In the genomic region with DNA sequence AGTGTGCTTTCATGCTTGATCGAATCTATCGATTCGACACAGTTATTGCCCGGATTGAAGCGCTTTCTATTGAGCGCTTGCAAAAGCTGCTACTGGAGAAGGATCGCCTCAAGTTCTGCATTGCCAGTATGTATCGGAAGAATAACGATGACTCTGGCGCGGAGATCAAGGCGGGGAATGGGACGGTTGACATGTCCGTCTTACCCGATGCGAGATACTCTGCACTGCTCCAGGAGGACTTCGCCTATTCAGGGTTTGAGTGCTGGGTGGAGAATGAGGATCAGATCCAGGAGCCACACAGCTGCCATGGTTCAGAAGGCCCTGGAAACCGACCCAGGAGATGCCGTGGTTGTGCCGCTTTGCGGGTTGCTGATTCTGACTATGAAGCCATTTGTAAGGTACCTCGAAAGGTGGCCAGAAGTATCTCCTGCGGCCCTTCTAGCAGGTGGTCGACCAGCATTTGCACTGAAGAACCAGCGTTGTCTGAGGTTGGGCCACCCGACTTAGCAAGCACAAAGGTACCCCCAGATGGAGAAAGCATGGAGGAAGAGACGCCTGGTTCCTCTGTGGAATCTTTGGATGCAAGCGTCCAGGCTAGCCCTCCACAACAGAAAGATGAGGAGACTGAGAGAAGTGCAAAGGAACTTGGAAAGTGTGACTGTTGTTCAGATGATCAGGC, we compare ENCODE assay signal across 8 cellular contexts.
DNase-seq lines count a peak whose midpoint lies in the region; ATAC-seq and TF ChIP-seq lines count a peak whose summit lies in the region.
"Not testable (repeated sequence)": the region's sequence is repeated elsewhere in the genome, so short reads cannot be mapped to it uniquely, and the experiment has no call there.

No MANE protein-coding gene starts in this region.

- not testable (repeated sequence) for TF ChIP-seq EP300 in neural cell (conservative IDR thresholded peaks at IDR 0.05; ENCODE audit: poor library complexity, severe bottlenecking)

- H3K9me3 ChIP-seq in right cardiac atrium (ENCODE audit: control insufficient read depth, low read length); neural cell (ENCODE audit: low read length); subcutaneous abdominal adipose tissue (ENCODE audit: control insufficient read depth in 5 of 5, low read length in 5 of 5): not testable (repeated sequence)

- H2AFZ ChIP-seq in neural cell (ENCODE audit: low read depth, low read length): not testable (repeated sequence)

- not testable (repeated sequence) for TF ChIP-seq CTCF in cardiac fibroblast (IDR thresholded peaks at IDR 0.05; ENCODE audit: low read depth, low read length); neural cell (IDR thresholded peaks at IDR 0.05; ENCODE audit: poor library complexity, severe bottlenecking)

- WGBS in right cardiac atrium: 10% methylated on average over 24 of the region's 28 CpGs

- DNase-seq in DMS 273 treated with DMSO at 0.1 percent for 48 hours (lab: John Stamatoyannopoulos, UW) (peak; percentile 2), HCEC 1CT (peak; percentile 17), NCI-H1694 treated with DMSO at 0.1 percent for 48 hours (lab: John Stamatoyannopoulos, UW) (peak; percentile 8), cardiac fibroblast (ENCODE audit: low read depth in 2 of 2) (peak; percentile 14 to 43), right cardiac atrium (peak; percentile 15 to 48 (median 17))
- peak; percentile 8 for DNase-seq in activated CD4-positive, alpha-beta T cell treated with anti-CD3 and anti-CD28 coated beads for 1 hour

- not testable (repeated sequence) for H3K79me2 ChIP-seq in neural cell (replicated peaks; ENCODE audit: insufficient read depth, low read length)

- H3K9ac ChIP-seq in neural cell (ENCODE audit: low read length): peak overlapping the region; percentile 54
- H3K9ac ChIP-seq in subcutaneous abdominal adipose tissue (ENCODE audit: low read length in 5 of 5): peak overlapping the region in 1 of 5 donors; percentile 52

- not testable (repeated sequence) for H3K27me3 ChIP-seq in right cardiac atrium (ENCODE audit: control insufficient read depth, insufficient read depth); neural cell (ENCODE audit: insufficient read depth, low read depth, low read length); subcutaneous abdominal adipose tissue (ENCODE audit: control insufficient read depth in 5 of 5, insufficient read depth in 4 of 5, low read length in 5 of 5)

- H3K4me1 ChIP-seq in right cardiac atrium (ENCODE audit: control insufficient read depth, insufficient read depth, low read length); subcutaneous abdominal adipose tissue (ENCODE audit: control insufficient read depth in 5 of 5, insufficient read depth in 5 of 5, low read length in 5 of 5): not testable (repeated sequence)

- peak in 1 of 2 donors; percentile 3 for ATAC-seq in right cardiac atrium

- not testable (repeated sequence) for H3K36me3 ChIP-seq in neural cell (ENCODE audit: insufficient read depth, low read length); subcutaneous abdominal adipose tissue (ENCODE audit: control insufficient read depth in 5 of 5, insufficient read depth in 5 of 5, low read length in 5 of 5)

- H3K27ac ChIP-seq in right cardiac atrium (ENCODE audit: low read length): not testable (repeated sequence)
- H3K27ac ChIP-seq in neural cell (ENCODE audit: low read length) (peak overlapping the region; percentile 56), subcutaneous abdominal adipose tissue (ENCODE audit: low read depth, low read length) (peak overlapping the region; percentile 74)

- H3F3A ChIP-seq in neural cell (ENCODE audit: insufficient read depth, low read length, poor library complexity, severe bottlenecking): not testable (repeated sequence)

- H3K4me3 ChIP-seq in cardiac fibroblast (replicated peaks in 1 of 2; ENCODE audit: low read depth in 2 of 2, low read length in 2 of 2): peak overlapping the region; percentile 50 to 60
- H3K4me3 ChIP-seq in right cardiac atrium (ENCODE audit: low read length): peak overlapping the region; percentile 48
- H3K4me3 ChIP-seq in neural cell (ENCODE audit: low read length): peak overlapping the region; percentile 63
- peak overlapping the region; percentile 60 to 79 (median 69) for H3K4me3 ChIP-seq in subcutaneous abdominal adipose tissue (ENCODE audit: low read depth in 1 of 5, low read length in 5 of 5)

- not testable (repeated sequence) for H4K20me1 ChIP-seq in neural cell (ENCODE audit: insufficient read depth)

- intact Hi-C loops in right cardiac atrium (cut with DNase I): not testable (repeated sequence)

- H3K4me2 ChIP-seq in neural cell (ENCODE audit: low read length): not testable (repeated sequence)

- not testable (repeated sequence) for H3K9me2 ChIP-seq in neural cell (ENCODE audit: insufficient read depth, low read length)

- TF ChIP-seq RAD21 in neural cell (conservative IDR thresholded peaks at IDR 0.05): not testable (repeated sequence)
